ENCODE assay signal across 16 cellular contexts in the genomic region with DNA sequence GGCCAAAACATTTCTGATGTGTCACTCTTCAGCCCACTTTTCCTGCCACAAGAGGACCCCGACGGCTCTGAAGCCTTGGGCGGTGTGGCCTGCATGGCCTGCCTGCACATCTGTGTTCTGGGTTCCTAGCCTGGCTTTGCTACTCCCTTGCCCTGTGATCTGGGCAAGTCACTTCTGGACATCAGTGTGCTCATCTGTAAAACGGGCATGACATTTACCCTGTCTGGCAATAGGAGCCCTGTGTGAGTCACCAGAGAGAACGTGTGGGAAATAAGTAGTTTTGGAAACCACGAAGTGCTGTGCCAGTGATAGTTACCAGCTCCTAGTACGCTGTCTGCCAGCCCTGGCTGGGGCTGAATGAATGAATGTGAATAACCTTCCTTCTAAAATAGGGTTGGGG.
DNase-seq lines count a peak whose midpoint lies in the region; ATAC-seq, FAIRE-seq and TF ChIP-seq lines count a peak whose summit lies in the region.
"Had no signal": no experiment of that assay in that cellular context is flagged by ENCODE, and none has a peak within 500 bp of the region (broad histone marks: within the 10 kb centered on the region; RNA-seq: fewer than 3 reads in every experiment).

No MANE protein-coding gene starts in this region.

- H3K27me3 Mint-ChIP-seq in activated CD8-positive, alpha-beta T cell treated with anti-CD3 and anti-CD28 coated beads, Interleukin-2, amount 10 ng/mL, durations not matched to agents 7 days and 5 days (ENCODE audit: low read depth): peaks cover 14% of the 10 kb centered on the region

- no peak overlapping the region for H3K27ac ChIP-seq in GM23248

- H3F3A ChIP-seq in GM23248 (ENCODE audit: insufficient read depth): peaks cover 21% of the 10 kb centered on the region

- H3K36me3 ChIP-seq in GM23248 (ENCODE audit: low read depth): no peaks in the 10 kb centered on the region

- peaks cover 4% of the 10 kb centered on the region for H3K36me3 Mint-ChIP-seq in activated CD8-positive, alpha-beta T cell treated with anti-CD3 and anti-CD28 coated beads, Interleukin-2, amount 10 ng/mL, durations not matched to agents 7 days and 5 days (ENCODE audit: low read depth)
- H3K36me3 Mint-ChIP-seq: activated CD8-positive, alpha-beta memory T cell treated with anti-CD3 and anti-CD28 coated beads, Interleukin-2, amount 10 ng/mL, durations not matched to agents 7 days and 5 days; naive B cell had no signal

- H3K4me3 ChIP-seq in GM23248 (no peak overlapping the region), fibroblast of the aortic adventitia (ENCODE audit: low read depth, low read length) (no peak overlapping the region)
- H3K4me3 ChIP-seq: GM23338 had no signal

- no peaks in the 10 kb centered on the region for H3K9me3 ChIP-seq in GM23248 (ENCODE audit: low read depth)

- no peaks in the 10 kb centered on the region for H4K20me1 ChIP-seq in GM23248 (ENCODE audit: insufficient read depth)

- 64 to 65% methylated on average over 7 of the region's 7 CpGs for WGBS in GM23248 (ENCODE audit: low coverage in 1 of 2, low lambda C conversion rate in 2 of 2, missing lambda C conversion rate in 2 of 2), 2 experiments

- in situ Hi-C loops in GM23248 (cut with MboI): no loop called here

- no peak for ATAC-seq in activated CD8-positive, alpha-beta T cell treated with anti-CD3 and anti-CD28 coated beads, Interleukin-2, amount 10 ng/mL, durations not matched to agents 7 days and 5 days
- ATAC-seq in HG02588 (IDR thresholded peaks at IDR 0.05; ENCODE audit: unreplicated experiment): no peak
- ATAC-seq: activated CD8-positive, alpha-beta memory T cell treated with anti-CD3 and anti-CD28 coated beads, Interleukin-2, amount 10 ng/mL, durations not matched to agents 7 days and 5 days; left cardiac atrium; right cardiac atrium had no signal

- H3K27me3 ChIP-seq in GM23248 (replicated peaks; ENCODE audit: insufficient read depth): no peaks in the 10 kb centered on the region

- H3K79me2 ChIP-seq in GM23248 (ENCODE audit: insufficient read depth): no peaks in the 10 kb centered on the region

- peaks cover 26% of the 10 kb centered on the region for H3K4me1 ChIP-seq in GM23248 (ENCODE audit: insufficient read depth)

- TF ChIP-seq CTCF in fibroblast of the aortic adventitia (IDR thresholded peaks at IDR 0.05; ENCODE audit: insufficient read depth, low read length): no peak

- H3K9me2 ChIP-seq in GM23248 (ENCODE audit: insufficient read depth): no peaks in the 10 kb centered on the region

- peak overlapping the region; percentile 83 for H3K27ac Mint-ChIP-seq in activated CD8-positive, alpha-beta T cell treated with anti-CD3 and anti-CD28 coated beads, Interleukin-2, amount 10 ng/mL, durations not matched to agents 7 days and 5 days
- H3K27ac Mint-ChIP-seq: activated CD8-positive, alpha-beta memory T cell treated with anti-CD3 and anti-CD28 coated beads, Interleukin-2, amount 10 ng/mL, durations not matched to agents 7 days and 5 days; B cell; GM23338; naive B cell had no signal

- H2AFZ ChIP-seq in GM23248: no peak overlapping the region

- no peaks in the 10 kb centered on the region for H3K9me3 Mint-ChIP-seq in activated CD8-positive, alpha-beta T cell treated with anti-CD3 and anti-CD28 coated beads, Interleukin-2, amount 10 ng/mL, durations not matched to agents 7 days and 5 days (ENCODE audit: insufficient read depth)
- H3K9me3 Mint-ChIP-seq: GM23338, naive B cell had no signal

- no peak for TF ChIP-seq POLR2A in GM12891 (IDR thresholded peaks at IDR 0.05; ENCODE audit: low read depth, low read length)

- POLR2A ChIA-PET in activated CD8-positive, alpha-beta T cell treated with anti-CD3 and anti-CD28 coated beads, Interleukin-2, amount 10 ng/mL, durations not matched to agents 7 days and 5 days (lab: Charles Lee): no interaction called here

- CTCF ChIA-PET in activated CD8-positive, alpha-beta T cell treated with anti-CD3 and anti-CD28 coated beads, Interleukin-2, amount 10 ng/mL, durations not matched to agents 7 days and 5 days (lab: Charles Lee): interaction anchor here (0.9 kb wide), 1 partner anchor 16 kb away, joined by 3 read pairs; no protein-coding TSS in a partner anchor

- DNase-seq in A172 (ENCODE audit: low spot score) (peak; percentile 67), GM23248 (peak; percentile 65), fibroblast of the aortic adventitia (ENCODE audit: low read depth) (peak; percentile 9), NCI-H526 treated with DMSO at 0.1 percent for 48 hours (lab: John Stamatoyannopoulos, UW) (no peak), GM12891 (ENCODE audit: insufficient read length, low spot score) (no peak), C1 segment of cervical spinal cord (lab: John Stamatoyannopoulos, UW) (no peak)
- DNase-seq in activated CD8-positive, alpha-beta T cell treated with anti-CD3 and anti-CD28 coated beads, Interleukin-2, amount 10 ng/mL, durations not matched to agents 7 days and 5 days: peak; percentile 21
- DNase-seq: activated CD8-positive, alpha-beta memory T cell treated with anti-CD3 and anti-CD28 coated beads, Interleukin-2, amount 10 ng/mL, durations not matched to agents 7 days and 5 days; left cardiac atrium; naive B cell; NCI-H446 treated with DMSO at 0.1 percent for 48 hours; RPMI8226 had no signal

- no peak overlapping the region for H3K9ac ChIP-seq in GM23248

- H3K4me3 Mint-ChIP-seq in activated CD8-positive, alpha-beta T cell treated with anti-CD3 and anti-CD28 coated beads, Interleukin-2, amount 10 ng/mL, durations not matched to agents 7 days and 5 days: no peak overlapping the region
- H3K4me3 Mint-ChIP-seq: activated CD8-positive, alpha-beta memory T cell treated with anti-CD3 and anti-CD28 coated beads, Interleukin-2, amount 10 ng/mL, durations not matched to agents 7 days and 5 days; B cell; GM23338; naive B cell had no signal

- peaks cover 88% of the 10 kb centered on the region for H3K4me1 Mint-ChIP-seq in activated CD8-positive, alpha-beta T cell treated with anti-CD3 and anti-CD28 coated beads, Interleukin-2, amount 10 ng/mL, durations not matched to agents 7 days and 5 days (ENCODE audit: low read depth)
- H3K4me1 Mint-ChIP-seq: naive B cell had no signal

- FAIRE-seq in GM12891 (lab: Jason Lieb, UNC): no peak

- H3K4me2 ChIP-seq in GM23248 (ENCODE audit: unreplicated experiment): no peak overlapping the region
- H3K4me2 ChIP-seq: GM23338 had no signal

TF ChIP-seq in GM12891, 5 proteins besides CTCF, POLR2A, EP300 and RAD21:
- TF ChIP-seq SPI1 (IDR thresholded peaks at IDR 0.05; ENCODE audit: low read depth, low read length) (no peak), TAF1 (IDR thresholded peaks at IDR 0.05; ENCODE audit: low read depth, low read length) (no peak), PAX5 (IDR thresholded peaks at IDR 0.05; ENCODE audit: insufficient read depth, low read length, severe bottlenecking) (no peak)

Comparison
In these comparisons a context has a peak if more than half of its experiments do, and no peak if none do; other contexts are left out.
1. DNase-seq: peak in A172 (single experiment), GM23248 (single experiment), activated CD8-positive, alpha-beta T cell treated with anti-CD3 and anti-CD28 coated beads, Interleukin-2, amount 10 ng/mL, durations not matched to agents 7 days and 5 days (single experiment) and fibroblast of the aortic adventitia (single experiment); none in NCI-H526 treated with DMSO at 0.1 percent for 48 hours (single experiment), GM12891 (single experiment) and C1 segment of cervical spinal cord (0 of 14).